25 cellular contexts compared by ENCODE assay signal in genomic region chr7:70766109-70766508, GRCh38.
DNase-seq lines count a peak whose midpoint lies in the region; ATAC-seq, FAIRE-seq and TF ChIP-seq lines count a peak whose summit lies in the region.
"Had no signal": no experiment of that assay in that cellular context is flagged by ENCODE, and none has a peak within 500 bp of the region (broad histone marks: within the 10 kb centered on the region; RNA-seq: fewer than 3 reads in every experiment).

No MANE protein-coding gene starts in this region.

- WGBS in GM12878 (ENCODE audit: insufficient coverage, insufficient replicate concordance, low lambda C conversion rate, missing lambda C conversion rate) = 97% methylated on average over 21 of the region's 21 CpGs

- peaks cover 32% of the 10 kb centered on the region for H3K4me1 ChIP-seq in GM12878 (ENCODE audit: control insufficient read depth, insufficient read depth, low read length)

- no peak overlapping the region for H3K4me2 ChIP-seq in GM12878 (ENCODE audit: control insufficient read depth, insufficient read depth)
- H3K4me2 ChIP-seq: GM23338 had no signal

- H3K4me3 Mint-ChIP-seq in glutamatergic neuron (ENCODE audit: unreplicated experiment) (no peak overlapping the region), neural crest cell (peak overlapping the region; percentile 53)
- H3K4me3 Mint-ChIP-seq: CD4-positive, CD25-positive, alpha-beta regulatory T cell; GM23338; HFFc6 had no signal

- peaks cover 42% of the 10 kb centered on the region for H3K79me2 ChIP-seq in GM12878 (ENCODE audit: control insufficient read depth, insufficient read depth, low read length)

- H2AFZ ChIP-seq in GM12878 (ENCODE audit: control insufficient read depth, low read depth, low read length) = no peak overlapping the region
- H2AFZ ChIP-seq: GM23338 had no signal

- POLR2A ChIA-PET in GM12878 (lab: Charles Lee) = interaction anchor here (2.8 kb wide), 1 partner anchor 44 kb away, joined by 12 read pairs; no protein-coding TSS in a partner anchor

- H3K9ac ChIP-seq in GM12878 (ENCODE audit: control insufficient read depth, insufficient read depth, low read length) = no peak overlapping the region

- in situ Hi-C loops in GM12878 (cut with MboI) = no loop called here

- CTCF ChIA-PET in GM12878 (lab: Yijun Ruan, JAX) = no interaction called here

- peaks cover 9% of the 10 kb centered on the region for H3K9me3 Mint-ChIP-seq in glutamatergic neuron (ENCODE audit: unreplicated experiment)
- H3K9me3 Mint-ChIP-seq in neural crest cell = no peaks in the 10 kb centered on the region
- H3K9me3 Mint-ChIP-seq: CD8-positive, alpha-beta memory T cell; GM23338 had no signal

- intact Hi-C loops in GM12878 (cut with micrococcal nuclease; ENCODE audit: unreplicated experiment) = loop anchor here (10.0 kb wide), 1 partner anchor 961 kb away; no protein-coding TSS in a partner anchor

- no peaks in the 10 kb centered on the region for H4K20me1 ChIP-seq in GM12878 (ENCODE audit: control insufficient read depth, insufficient read depth)

- H3K27me3 Mint-ChIP-seq in glutamatergic neuron (ENCODE audit: unreplicated experiment) (peaks cover 12% of the 10 kb centered on the region), neural crest cell (ENCODE audit: low read depth) (no peaks in the 10 kb centered on the region)
- H3K27me3 Mint-ChIP-seq: CD4-positive, CD25-positive, alpha-beta regulatory T cell; CD8-positive, alpha-beta memory T cell had no signal

- no peak for TF ChIP-seq EP300 in GM12878 (IDR thresholded peaks at IDR 0.05; ENCODE audit: borderline replicate concordance in 1 of 2, control insufficient read depth in 1 of 2, low read depth in 2 of 2, low read length in 2 of 2)

- H3K4me3 ChIP-seq in GM12878 = no peak overlapping the region
- H3K4me3 ChIP-seq: GM23338 had no signal

- TF ChIP-seq POLR2A in GM12878 (IDR thresholded peaks at IDR 0.05; ENCODE audit: low read depth, low read length) = no peak

- DNase-seq in GM12878 (ENCODE audit: low read depth, low spot score) = no peak
- DNase-seq in glutamatergic neuron = no peak
- DNase-seq in neural crest cell (ENCODE audit: low read depth, low spot score) = no peak
- no peak for DNase-seq in UCSD-AML1 (lab: John Stamatoyannopoulos, UW; ENCODE audit: unreplicated experiment)
- no peak for DNase-seq in mesenteric fat pad (ENCODE audit: low spot score)
- DNase-seq in activated T-cell treated with anti-CD3 and anti-CD28 coated beads, Interleukin-2, amount 50 U/mL, for 48 hours = no peak
- no peak for DNase-seq in NCI-H774 (lab: John Stamatoyannopoulos, UW)
- DNase-seq: ACHN; BE2C; C1 segment of cervical spinal cord; CD4-positive, CD25-positive, alpha-beta regulatory T cell; CD8-positive, alpha-beta memory T cell; COR-L47; DMS 273 treated with DMSO at 0.1 percent for 48 hours; DMS53; DND-41; EL; HFFc6 had no signal

- H3K36me3 ChIP-seq in GM12878 (ENCODE audit: control insufficient read depth in 2 of 2, insufficient read depth in 2 of 2, low read length in 1 of 2) = peaks cover 8 to 20% of the 10 kb centered on the region in 2 experiments; a peak in 3 of 4 replicates
- H3K36me3 ChIP-seq: BE2C had no signal

- H3K36me3 Mint-ChIP-seq in glutamatergic neuron (ENCODE audit: unreplicated experiment) (peaks cover 4% of the 10 kb centered on the region), neural crest cell (ENCODE audit: low read depth) (peaks cover 35% of the 10 kb centered on the region)
- H3K36me3 Mint-ChIP-seq: CD4-positive, CD25-positive, alpha-beta regulatory T cell had no signal

- no peaks in the 10 kb centered on the region for H3K9me3 ChIP-seq in GM12878 (replicated peaks; ENCODE audit: control insufficient read depth, insufficient read depth, low read length)
- H3K9me3 ChIP-seq: BE2C had no signal

- TF ChIP-seq CTCF in GM12878 (IDR thresholded peaks at IDR 0.05 in 2 of 3, conservative IDR thresholded peaks at IDR 0.05 in 1 of 3; ENCODE audit: control insufficient read depth in 2 of 3, extremely low read depth in 1 of 3, insufficient read depth in 1 of 3, low read depth in 3 of 3, low read length in 3 of 3) (no peak), glutamatergic neuron (IDR thresholded peaks at IDR 0.05; ENCODE audit: partially characterized antibody, unreplicated experiment) (no peak), neural crest cell (conservative IDR thresholded peaks at IDR 0.05) (no peak)

- no peaks in the 10 kb centered on the region for H3K27me3 ChIP-seq in GM12878 (replicated peaks in 1 of 2; ENCODE audit: control insufficient read depth in 2 of 2, insufficient read depth in 2 of 2, low read length in 1 of 2)
- H3K27me3 ChIP-seq: BE2C had no signal

- RAD21 ChIA-PET in GM12878 (lab: Charles Lee; ENCODE audit: unreplicated experiment) = interaction anchor here (1.0 to 7.1 kb wide), 2 partner anchors 10 to 39 kb away, joined by 3 to 53 read pairs; no protein-coding TSS in a partner anchor

- no peak for FAIRE-seq in GM12878 (lab: Jason Lieb, UNC)
- FAIRE-seq: A204.1, GM12891, GM18507, H54 had no signal

- no peak overlapping the region for H3K27ac ChIP-seq in GM12878 (ENCODE audit: control insufficient read depth, insufficient read depth)
- H3K27ac ChIP-seq: HL-60 had no signal

- no TSS peak for BruUV-seq in GM12878 (replicated peaks; lab: Mats Ljungman, UMichigan)

- H3K4me1 Mint-ChIP-seq in glutamatergic neuron (ENCODE audit: low read depth, unreplicated experiment) (peaks cover 22% of the 10 kb centered on the region), neural crest cell (peaks cover 27% of the 10 kb centered on the region)

- no peak for TF ChIP-seq RAD21 in GM12878 (IDR thresholded peaks at IDR 0.05; ENCODE audit: insufficient read depth, low read depth, low read length)

- SMC1A ChIA-PET in GM12878 (lab: Charles Lee; ENCODE audit: uncharacterized antibody, unreplicated experiment) = interaction anchor here (5.2 to 10.1 kb wide), 2 partner anchors 10 to 44 kb away, joined by 51 to 114 read pairs; no protein-coding TSS in a partner anchor

- ATAC-seq in GM12878 = no peak
- ATAC-seq: GM23338, HCT116 had no signal

- peak overlapping the region; percentile 38 for H3K27ac Mint-ChIP-seq in glutamatergic neuron (ENCODE audit: unreplicated experiment)
- peak overlapping the region; percentile 27 for H3K27ac Mint-ChIP-seq in neural crest cell (ENCODE audit: unreplicated experiment)
- H3K27ac Mint-ChIP-seq: CD4-positive, CD25-positive, alpha-beta regulatory T cell; GM23338; HFFc6 had no signal

TF ChIP-seq in GM12878, 131 proteins besides CTCF, POLR2A, EP300 and RAD21:
- peak; percentile 83 for TF ChIP-seq MLLT1 (IDR thresholded peaks at IDR 0.05)
- no peak for TF ChIP-seq ZNF274 (IDR thresholded peaks at IDR 0.05; ENCODE audit: insufficient read depth, insufficient read length)
- no peak for TF ChIP-seq ZNF622 (IDR thresholded peaks at IDR 0.05)
- peak; percentile 36; the same call in 1 of the 2 replicates for TF ChIP-seq HDGF (IDR thresholded peaks at IDR 0.05)
